Comparison of ENCODE assay signal across 1 cellular context in the genomic region with DNA sequence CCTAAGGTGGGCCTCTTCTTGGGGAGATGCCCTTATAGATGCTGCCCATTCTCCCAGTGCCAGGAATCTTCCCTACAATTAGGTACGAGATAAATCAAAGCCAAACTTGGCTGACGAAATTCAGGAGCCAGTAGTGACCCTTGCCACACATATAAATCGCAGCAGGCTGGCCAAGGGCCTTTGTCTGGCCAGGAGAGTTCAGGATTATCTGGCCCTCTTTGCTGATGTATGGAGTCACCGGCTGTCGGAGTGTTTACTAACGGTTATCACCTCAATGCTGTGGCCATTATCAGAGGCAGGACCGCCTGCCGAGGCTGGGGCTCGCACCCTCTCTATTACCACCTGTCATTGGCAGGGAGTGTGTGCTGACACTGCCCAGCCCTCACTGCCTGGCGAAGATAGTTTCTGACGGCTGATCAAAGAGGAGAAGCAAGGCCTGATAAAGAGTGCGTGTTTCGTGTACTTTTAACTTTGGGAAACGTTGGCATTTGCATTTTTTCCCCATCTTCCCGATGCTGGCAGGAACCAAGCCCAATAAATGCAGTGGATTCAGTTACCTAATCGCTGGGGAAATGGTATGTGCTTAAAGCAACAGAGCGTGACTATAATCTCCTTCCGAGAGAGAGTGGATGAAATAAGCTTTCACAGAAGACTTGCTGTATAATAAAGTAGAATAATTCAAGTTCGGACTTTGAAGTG.
TF ChIP-seq lines count a peak whose summit lies in the region.

No MANE protein-coding gene starts in this region.

TF ChIP-seq in HepG2, 621 proteins besides CTCF, POLR2A, EP300 and RAD21 (continued from another document and continues in another):
- TF ChIP-seq BORCS8-MEF2B (CRISPR knock-in tag; IDR thresholded peaks at IDR 0.05) (peak; percentile 45; the same call in 1 of the 2 replicates), HNRNPH1 (optimal IDR thresholded peaks at IDR 0.05; ENCODE audit: low read depth, low read length) (no peak), FOXK1 (CRISPR knock-in tag; IDR thresholded peaks at IDR 0.05; ENCODE audit: borderline replicate concordance, low read depth) (0 out of 2 replicates have a peak, but pooled peaks have one; percentile 34), ESRRA (CRISPR knock-in tag; IDR thresholded peaks at IDR 0.05; ENCODE audit: low read depth) (0 out of 2 replicates have a peak, but pooled peaks have one; percentile 42), KDM3A (CRISPR knock-in tag; IDR thresholded peaks at IDR 0.05; ENCODE audit: low read depth) (peak; percentile 78), MEF2D (CRISPR knock-in tag; IDR thresholded peaks at IDR 0.05) (peak; percentile 36; the same call in 1 of the 2 replicates), RXRA (CRISPR knock-in tag; IDR thresholded peaks at IDR 0.05) (peak; percentile 96), ZZZ3 (CRISPR knock-in tag; IDR thresholded peaks at IDR 0.05; ENCODE audit: borderline replicate concordance) (no peak), SOX5 (CRISPR knock-in tag; IDR thresholded peaks at IDR 0.05; ENCODE audit: borderline replicate concordance) (peak; percentile 80; the same call in 1 of the 2 replicates), U2AF2 (IDR thresholded peaks at IDR 0.05; ENCODE audit: low read depth, low read length) (no peak), CBX1 (IDR thresholded peaks at IDR 0.05; ENCODE audit: low read depth) (peak; percentile 72), ISL2 (CRISPR knock-in tag; IDR thresholded peaks at IDR 0.05) (peak; percentile 96), RCOR2 (CRISPR knock-in tag; IDR thresholded peaks at IDR 0.05) (peak; percentile 65), TMF1 (CRISPR knock-in tag; IDR thresholded peaks at IDR 0.05; ENCODE audit: low read depth) (0 out of 2 replicates have a peak, but pooled peaks have one; percentile 69), NFIC (IDR thresholded peaks at IDR 0.05; ENCODE audit: low read length) (peak; percentile 72; the same call in 1 of the 2 replicates), ZNF354B (CRISPR knock-in tag; IDR thresholded peaks at IDR 0.05) (0 out of 2 replicates have a peak, but pooled peaks have one; percentile 83), ERF (CRISPR knock-in tag; IDR thresholded peaks at IDR 0.05) (peak; percentile 85)
- TF ChIP-seq, protein P1, sequence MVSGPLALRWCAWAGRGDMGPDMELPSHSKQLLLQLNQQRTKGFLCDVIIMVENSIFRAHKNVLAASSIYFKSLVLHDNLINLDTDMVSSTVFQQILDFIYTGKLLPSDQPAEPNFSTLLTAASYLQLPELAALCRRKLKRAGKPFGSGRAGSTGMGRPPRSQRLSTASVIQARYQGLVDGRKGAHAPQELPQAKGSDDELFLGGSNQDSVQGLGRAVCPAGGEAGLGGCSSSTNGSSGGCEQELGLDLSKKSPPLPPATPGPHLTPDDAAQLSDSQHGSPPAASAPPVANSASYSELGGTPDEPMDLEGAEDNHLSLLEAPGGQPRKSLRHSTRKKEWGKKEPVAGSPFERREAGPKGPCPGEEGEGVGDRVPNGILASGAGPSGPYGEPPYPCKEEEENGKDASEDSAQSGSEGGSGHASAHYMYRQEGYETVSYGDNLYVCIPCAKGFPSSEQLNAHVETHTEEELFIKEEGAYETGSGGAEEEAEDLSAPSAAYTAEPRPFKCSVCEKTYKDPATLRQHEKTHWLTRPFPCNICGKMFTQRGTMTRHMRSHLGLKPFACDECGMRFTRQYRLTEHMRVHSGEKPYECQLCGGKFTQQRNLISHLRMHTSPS (CRISPR knock-in tag; IDR thresholded peaks at IDR 0.05; ENCODE audit: low read depth), result peak; percentile 88
- TF ChIP-seq, protein P2, sequence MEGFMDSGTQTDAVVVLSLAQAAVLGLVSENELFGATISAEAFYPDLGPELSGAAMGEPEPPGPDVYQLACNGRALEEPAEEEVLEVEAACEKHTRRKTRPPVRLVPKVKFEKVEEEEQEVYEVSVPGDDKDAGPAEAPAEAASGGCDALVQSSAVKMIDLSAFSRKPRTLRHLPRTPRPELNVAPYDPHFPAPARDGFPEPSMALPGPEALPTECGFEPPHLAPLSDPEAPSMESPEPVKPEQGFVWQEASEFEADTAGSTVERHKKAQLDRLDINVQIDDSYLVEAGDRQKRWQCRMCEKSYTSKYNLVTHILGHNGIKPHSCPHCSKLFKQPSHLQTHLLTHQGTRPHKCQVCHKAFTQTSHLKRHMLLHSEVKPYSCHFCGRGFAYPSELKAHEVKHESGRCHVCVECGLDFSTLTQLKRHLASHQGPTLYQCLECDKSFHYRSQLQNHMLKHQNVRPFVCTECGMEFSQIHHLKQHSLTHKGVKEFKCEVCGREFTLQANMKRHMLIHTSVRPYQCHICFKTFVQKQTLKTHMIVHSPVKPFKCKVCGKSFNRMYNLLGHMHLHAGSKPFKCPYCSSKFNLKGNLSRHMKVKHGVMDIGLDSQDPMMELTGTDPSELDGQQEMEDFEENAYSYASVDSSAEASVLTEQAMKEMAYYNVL (CRISPR knock-in tag; IDR thresholded peaks at IDR 0.05; ENCODE audit: borderline replicate concordance), result peak; percentile 83; the same call in 1 of the 2 replicates
- TF ChIP-seq, protein P3, sequence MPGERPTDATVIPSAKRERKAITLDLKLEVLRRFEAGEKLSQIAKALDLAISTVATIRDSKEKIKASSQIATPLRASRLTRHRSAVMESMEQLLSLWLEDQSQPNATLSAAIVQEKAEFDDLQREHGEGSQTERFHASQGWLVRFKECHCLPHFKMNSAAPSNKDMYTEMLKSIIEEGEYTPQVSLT (CRISPR knock-in tag; IDR thresholded peaks at IDR 0.05; ENCODE audit: borderline replicate concordance, low read depth), result no peak
- TF ChIP-seq, protein P4, sequence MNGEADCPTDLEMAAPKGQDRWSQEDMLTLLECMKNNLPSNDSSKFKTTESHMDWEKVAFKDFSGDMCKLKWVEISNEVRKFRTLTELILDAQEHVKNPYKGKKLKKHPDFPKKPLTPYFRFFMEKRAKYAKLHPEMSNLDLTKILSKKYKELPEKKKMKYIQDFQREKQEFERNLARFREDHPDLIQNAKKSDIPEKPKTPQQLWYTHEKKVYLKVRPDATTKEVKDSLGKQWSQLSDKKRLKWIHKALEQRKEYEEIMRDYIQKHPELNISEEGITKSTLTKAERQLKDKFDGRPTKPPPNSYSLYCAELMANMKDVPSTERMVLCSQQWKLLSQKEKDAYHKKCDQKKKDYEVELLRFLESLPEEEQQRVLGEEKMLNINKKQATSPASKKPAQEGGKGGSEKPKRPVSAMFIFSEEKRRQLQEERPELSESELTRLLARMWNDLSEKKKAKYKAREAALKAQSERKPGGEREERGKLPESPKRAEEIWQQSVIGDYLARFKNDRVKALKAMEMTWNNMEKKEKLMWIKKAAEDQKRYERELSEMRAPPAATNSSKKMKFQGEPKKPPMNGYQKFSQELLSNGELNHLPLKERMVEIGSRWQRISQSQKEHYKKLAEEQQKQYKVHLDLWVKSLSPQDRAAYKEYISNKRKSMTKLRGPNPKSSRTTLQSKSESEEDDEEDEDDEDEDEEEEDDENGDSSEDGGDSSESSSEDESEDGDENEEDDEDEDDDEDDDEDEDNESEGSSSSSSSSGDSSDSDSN (CRISPR knock-in tag; IDR thresholded peaks at IDR 0.05), result peak; percentile 84
- TF ChIP-seq, protein P5, sequence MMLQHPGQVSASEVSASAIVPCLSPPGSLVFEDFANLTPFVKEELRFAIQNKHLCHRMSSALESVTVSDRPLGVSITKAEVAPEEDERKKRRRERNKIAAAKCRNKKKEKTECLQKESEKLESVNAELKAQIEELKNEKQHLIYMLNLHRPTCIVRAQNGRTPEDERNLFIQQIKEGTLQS (CRISPR knock-in tag; IDR thresholded peaks at IDR 0.05), result peak; percentile 65; the same call in 1 of the 2 replicates
- TF ChIP-seq, protein P6, sequence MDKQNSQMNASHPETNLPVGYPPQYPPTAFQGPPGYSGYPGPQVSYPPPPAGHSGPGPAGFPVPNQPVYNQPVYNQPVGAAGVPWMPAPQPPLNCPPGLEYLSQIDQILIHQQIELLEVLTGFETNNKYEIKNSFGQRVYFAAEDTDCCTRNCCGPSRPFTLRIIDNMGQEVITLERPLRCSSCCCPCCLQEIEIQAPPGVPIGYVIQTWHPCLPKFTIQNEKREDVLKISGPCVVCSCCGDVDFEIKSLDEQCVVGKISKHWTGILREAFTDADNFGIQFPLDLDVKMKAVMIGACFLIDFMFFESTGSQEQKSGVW (CRISPR knock-in tag; IDR thresholded peaks at IDR 0.05; ENCODE audit: borderline replicate concordance), result no peak
- TF ChIP-seq, protein P7, sequence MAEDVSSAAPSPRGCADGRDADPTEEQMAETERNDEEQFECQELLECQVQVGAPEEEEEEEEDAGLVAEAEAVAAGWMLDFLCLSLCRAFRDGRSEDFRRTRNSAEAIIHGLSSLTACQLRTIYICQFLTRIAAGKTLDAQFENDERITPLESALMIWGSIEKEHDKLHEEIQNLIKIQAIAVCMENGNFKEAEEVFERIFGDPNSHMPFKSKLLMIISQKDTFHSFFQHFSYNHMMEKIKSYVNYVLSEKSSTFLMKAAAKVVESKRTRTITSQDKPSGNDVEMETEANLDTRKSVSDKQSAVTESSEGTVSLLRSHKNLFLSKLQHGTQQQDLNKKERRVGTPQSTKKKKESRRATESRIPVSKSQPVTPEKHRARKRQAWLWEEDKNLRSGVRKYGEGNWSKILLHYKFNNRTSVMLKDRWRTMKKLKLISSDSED (CRISPR knock-in tag; IDR thresholded peaks at IDR 0.05), result peak; percentile 56; the same call in 1 of the 2 replicates
- TF ChIP-seq, protein P8, sequence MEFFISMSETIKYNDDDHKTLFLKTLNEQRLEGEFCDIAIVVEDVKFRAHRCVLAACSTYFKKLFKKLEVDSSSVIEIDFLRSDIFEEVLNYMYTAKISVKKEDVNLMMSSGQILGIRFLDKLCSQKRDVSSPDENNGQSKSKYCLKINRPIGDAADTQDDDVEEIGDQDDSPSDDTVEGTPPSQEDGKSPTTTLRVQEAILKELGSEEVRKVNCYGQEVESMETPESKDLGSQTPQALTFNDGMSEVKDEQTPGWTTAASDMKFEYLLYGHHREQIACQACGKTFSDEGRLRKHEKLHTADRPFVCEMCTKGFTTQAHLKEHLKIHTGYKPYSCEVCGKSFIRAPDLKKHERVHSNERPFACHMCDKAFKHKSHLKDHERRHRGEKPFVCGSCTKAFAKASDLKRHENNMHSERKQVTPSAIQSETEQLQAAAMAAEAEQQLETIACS (CRISPR knock-in tag; IDR thresholded peaks at IDR 0.05), result no peak
- TF ChIP-seq, protein P9, sequence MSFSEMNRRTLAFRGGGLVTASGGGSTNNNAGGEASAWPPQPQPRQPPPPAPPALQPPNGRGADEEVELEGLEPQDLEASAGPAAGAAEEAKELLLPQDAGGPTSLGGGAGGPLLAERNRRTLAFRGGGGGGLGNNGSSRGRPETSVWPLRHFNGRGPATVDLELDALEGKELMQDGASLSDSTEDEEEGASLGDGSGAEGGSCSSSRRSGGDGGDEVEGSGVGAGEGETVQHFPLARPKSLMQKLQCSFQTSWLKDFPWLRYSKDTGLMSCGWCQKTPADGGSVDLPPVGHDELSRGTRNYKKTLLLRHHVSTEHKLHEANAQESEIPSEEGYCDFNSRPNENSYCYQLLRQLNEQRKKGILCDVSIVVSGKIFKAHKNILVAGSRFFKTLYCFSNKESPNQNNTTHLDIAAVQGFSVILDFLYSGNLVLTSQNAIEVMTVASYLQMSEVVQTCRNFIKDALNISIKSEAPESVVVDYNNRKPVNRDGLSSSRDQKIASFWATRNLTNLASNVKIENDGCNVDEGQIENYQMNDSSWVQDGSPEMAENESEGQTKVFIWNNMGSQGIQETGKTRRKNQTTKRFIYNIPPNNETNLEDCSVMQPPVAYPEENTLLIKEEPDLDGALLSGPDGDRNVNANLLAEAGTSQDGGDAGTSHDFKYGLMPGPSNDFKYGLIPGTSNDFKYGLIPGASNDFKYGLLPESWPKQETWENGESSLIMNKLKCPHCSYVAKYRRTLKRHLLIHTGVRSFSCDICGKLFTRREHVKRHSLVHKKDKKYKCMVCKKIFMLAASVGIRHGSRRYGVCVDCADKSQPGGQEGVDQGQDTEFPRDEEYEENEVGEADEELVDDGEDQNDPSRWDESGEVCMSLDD (CRISPR knock-in tag; IDR thresholded peaks at IDR 0.05; ENCODE audit: borderline replicate concordance), result peak; percentile 39; the same call in 1 of the 2 replicates
- TF ChIP-seq, protein P10, sequence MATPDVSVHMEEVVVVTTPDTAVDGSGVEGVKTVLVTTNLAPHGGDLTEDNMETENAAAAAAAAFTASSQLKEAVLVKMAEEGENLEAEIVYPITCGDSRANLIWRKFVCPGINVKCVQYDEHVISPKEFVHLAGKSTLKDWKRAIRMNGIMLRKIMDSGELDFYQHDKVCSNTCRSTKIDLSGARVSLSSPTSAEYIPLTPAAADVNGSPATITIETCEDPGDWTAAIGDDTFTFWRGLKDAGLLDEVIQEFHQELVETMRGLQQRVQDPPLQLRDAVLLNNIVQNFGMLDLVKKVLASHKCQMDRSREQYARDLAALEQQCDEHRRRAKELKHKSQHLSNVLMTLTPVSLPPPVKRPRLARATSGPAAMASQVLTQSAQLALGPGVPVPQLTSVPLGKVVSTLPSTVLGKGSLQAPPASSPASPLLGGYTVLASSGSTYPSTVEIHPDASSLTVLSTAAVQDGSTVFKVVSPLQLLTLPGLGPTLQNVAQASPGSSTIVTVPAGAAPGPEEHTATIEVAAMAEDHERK (CRISPR knock-in tag; IDR thresholded peaks at IDR 0.05; ENCODE audit: low read depth), result no peak
- TF ChIP-seq, protein P11, sequence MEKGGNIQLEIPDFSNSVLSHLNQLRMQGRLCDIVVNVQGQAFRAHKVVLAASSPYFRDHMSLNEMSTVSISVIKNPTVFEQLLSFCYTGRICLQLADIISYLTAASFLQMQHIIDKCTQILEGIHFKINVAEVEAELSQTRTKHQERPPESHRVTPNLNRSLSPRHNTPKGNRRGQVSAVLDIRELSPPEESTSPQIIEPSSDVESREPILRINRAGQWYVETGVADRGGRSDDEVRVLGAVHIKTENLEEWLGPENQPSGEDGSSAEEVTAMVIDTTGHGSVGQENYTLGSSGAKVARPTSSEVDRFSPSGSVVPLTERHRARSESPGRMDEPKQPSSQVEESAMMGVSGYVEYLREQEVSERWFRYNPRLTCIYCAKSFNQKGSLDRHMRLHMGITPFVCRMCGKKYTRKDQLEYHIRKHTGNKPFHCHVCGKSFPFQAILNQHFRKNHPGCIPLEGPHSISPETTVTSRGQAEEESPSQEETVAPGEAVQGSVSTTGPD (CRISPR knock-in tag; IDR thresholded peaks at IDR 0.05), result peak; percentile 80; the same call in 1 of the 2 replicates
- TF ChIP-seq, protein P12, sequence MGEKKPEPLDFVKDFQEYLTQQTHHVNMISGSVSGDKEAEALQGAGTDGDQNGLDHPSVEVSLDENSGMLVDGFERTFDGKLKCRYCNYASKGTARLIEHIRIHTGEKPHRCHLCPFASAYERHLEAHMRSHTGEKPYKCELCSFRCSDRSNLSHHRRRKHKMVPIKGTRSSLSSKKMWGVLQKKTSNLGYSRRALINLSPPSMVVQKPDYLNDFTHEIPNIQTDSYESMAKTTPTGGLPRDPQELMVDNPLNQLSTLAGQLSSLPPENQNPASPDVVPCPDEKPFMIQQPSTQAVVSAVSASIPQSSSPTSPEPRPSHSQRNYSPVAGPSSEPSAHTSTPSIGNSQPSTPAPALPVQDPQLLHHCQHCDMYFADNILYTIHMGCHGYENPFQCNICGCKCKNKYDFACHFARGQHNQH (CRISPR knock-in tag; IDR thresholded peaks at IDR 0.05), result peak; percentile 46
- TF ChIP-seq, protein P13, sequence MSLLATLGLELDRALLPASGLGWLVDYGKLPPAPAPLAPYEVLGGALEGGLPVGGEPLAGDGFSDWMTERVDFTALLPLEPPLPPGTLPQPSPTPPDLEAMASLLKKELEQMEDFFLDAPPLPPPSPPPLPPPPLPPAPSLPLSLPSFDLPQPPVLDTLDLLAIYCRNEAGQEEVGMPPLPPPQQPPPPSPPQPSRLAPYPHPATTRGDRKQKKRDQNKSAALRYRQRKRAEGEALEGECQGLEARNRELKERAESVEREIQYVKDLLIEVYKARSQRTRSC (CRISPR knock-in tag; IDR thresholded peaks at IDR 0.05; ENCODE audit: low read depth), result peak; percentile 75; the same call in 1 of the 2 replicates
